In the genomic region with DNA sequence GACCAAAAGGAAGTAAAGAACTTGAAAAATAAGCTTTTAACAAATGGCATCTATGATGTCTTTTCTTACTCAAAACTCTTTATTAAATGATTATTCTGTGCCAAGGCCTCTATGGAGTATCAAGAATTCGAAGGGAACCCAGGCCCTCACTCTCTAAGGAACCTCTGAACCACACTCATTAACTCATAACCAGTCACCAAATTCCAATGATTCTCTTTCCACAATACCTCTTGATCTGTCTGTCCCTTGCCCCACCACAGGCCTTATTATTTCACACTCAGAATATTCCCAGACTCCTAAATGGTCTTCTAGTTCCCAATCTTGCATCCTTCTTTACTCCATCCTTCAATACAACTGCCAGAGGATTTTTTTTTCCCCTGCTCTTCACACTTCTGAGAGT, we compare ENCODE assay signal across 19 cellular contexts. TPM values are rescaled to one million over a fixed set of nuclear protein-coding genes. Genes with fewer than 3 reads are reported as not detected.
DNase-seq lines count a peak whose midpoint lies in the region; ATAC-seq and TF ChIP-seq lines count a peak whose summit lies in the region.
"Had no signal": no experiment of that assay in that cellular context is flagged by ENCODE, and none has a peak within 500 bp of the region (broad histone marks: within the 10 kb centered on the region; RNA-seq: fewer than 3 reads in every experiment).

No MANE protein-coding gene starts in this region.

- no peaks in the 10 kb centered on the region for H3K9me2 ChIP-seq in GM23248 (ENCODE audit: insufficient read depth)

- H4K20me1 ChIP-seq in GM23248 (ENCODE audit: insufficient read depth) = no peaks in the 10 kb centered on the region

- WGBS in GM23248 (ENCODE audit: low coverage in 1 of 2, low lambda C conversion rate in 2 of 2, missing lambda C conversion rate in 2 of 2), 2 experiments = 55 to 63% methylated on average over 1 of the region's 1 CpG

- H3K4me3 Mint-ChIP-seq in natural killer cell = no peak overlapping the region
- no peak overlapping the region for H3K4me3 Mint-ChIP-seq in natural killer cell treated with Interleukin-12 subunit alpha and Interleukin-12 subunit beta and Interleukin-15 and Interleukin-18, amount 100 ng/mL, for 72 hours
- no peak overlapping the region for H3K4me3 Mint-ChIP-seq in T-helper 2 cell treated with Interferon-gamma antibody and Interleukin-4, amounts not matched to agents 5 μg/mL and 100 μg/mL, for 36 hours

- H3K36me3 Mint-ChIP-seq in natural killer cell = peaks cover 45% of the 10 kb centered on the region
- H3K36me3 Mint-ChIP-seq in natural killer cell treated with Interleukin-12 subunit alpha and Interleukin-12 subunit beta and Interleukin-15 and Interleukin-18, amount 100 ng/mL, for 72 hours = peaks cover 11% of the 10 kb centered on the region
- peaks cover 52% of the 10 kb centered on the region for H3K36me3 Mint-ChIP-seq in T-helper 2 cell treated with Interferon-gamma antibody and Interleukin-4, amounts not matched to agents 5 μg/mL and 100 μg/mL, for 36 hours (ENCODE audit: low read depth)

- H3K4me1 ChIP-seq in GM23248 (ENCODE audit: insufficient read depth) = peaks cover 8% of the 10 kb centered on the region
- H3K4me1 ChIP-seq: BE2C had no signal

- no peak overlapping the region for H2AFZ ChIP-seq in GM23248

- H3K27ac Mint-ChIP-seq in natural killer cell = peak overlapping the region; percentile 5 to 26
- peak overlapping the region in 1 of 2 donors; percentile 22 for H3K27ac Mint-ChIP-seq in natural killer cell treated with Interleukin-12 subunit alpha and Interleukin-12 subunit beta and Interleukin-15 and Interleukin-18, amount 100 ng/mL, for 72 hours
- H3K27ac Mint-ChIP-seq in T-helper 2 cell treated with Interferon-gamma antibody and Interleukin-4, amounts not matched to agents 5 μg/mL and 100 μg/mL, for 36 hours = no peak overlapping the region

- H3F3A ChIP-seq in GM23248 (ENCODE audit: insufficient read depth) = peaks cover under 1% of the 10 kb centered on the region

- H3K4me1 Mint-ChIP-seq in natural killer cell = peaks cover 0 to 11% of the 10 kb centered on the region in 2 donors
- peaks cover 0 to 6% of the 10 kb centered on the region in 2 donors for H3K4me1 Mint-ChIP-seq in natural killer cell treated with Interleukin-12 subunit alpha and Interleukin-12 subunit beta and Interleukin-15 and Interleukin-18, amount 100 ng/mL, for 72 hours (ENCODE audit: low read depth in 2 of 2)
- H3K4me1 Mint-ChIP-seq in T-helper 2 cell treated with Interferon-gamma antibody and Interleukin-4, amounts not matched to agents 5 μg/mL and 100 μg/mL, for 36 hours (ENCODE audit: low read depth) = peaks cover 32% of the 10 kb centered on the region

- ATAC-seq in natural killer cell = no peak
- no peak for ATAC-seq in natural killer cell treated with Interleukin-12 subunit alpha and Interleukin-12 subunit beta and Interleukin-15 and Interleukin-18, amount 100 ng/mL, for 72 hours
- no peak for ATAC-seq in HG03469 (IDR thresholded peaks at IDR 0.05; ENCODE audit: unreplicated experiment)

- intact Hi-C loops in natural killer cell (cut with micrococcal nuclease) = no loop called here

- H3K27me3 ChIP-seq in GM23248 (replicated peaks; ENCODE audit: insufficient read depth) = no peaks in the 10 kb centered on the region
- H3K27me3 ChIP-seq: BE2C had no signal

- DNase-seq in natural killer cell (no peak), GM23248 (peak; percentile 10), astrocyte of the spinal cord (ENCODE audit: low read depth, low spot score) (peak; percentile 20), substantia nigra (lab: John Stamatoyannopoulos, UW) (no peak)
- DNase-seq in natural killer cell treated with Interleukin-12 subunit alpha and Interleukin-12 subunit beta and Interleukin-15 and Interleukin-18, amount 100 ng/mL, for 72 hours (ENCODE audit: low spot score) = no peak
- no peak for DNase-seq in T-helper 2 cell treated with Interferon-gamma antibody and Interleukin-4, amounts not matched to agents 5 μg/mL and 100 μg/mL, for 36 hours (ENCODE audit: low spot score)
- DNase-seq: BE2C, DMS79 treated with DMSO at 0.1 percent for 48 hours, H7, MV-4-11, NCI-H1417 treated with DMSO at 0.1 percent for 48 hours, NCI-H1930, NCI-H446, NCI-H69, OCI-M1, SHP77 treated with DMSO at 0.1 percent for 48 hours had no signal

- in situ Hi-C loops in GM23248 (cut with MboI) (no loop called here), astrocyte of the spinal cord (cut with HindIII; ENCODE audit: low sequenced_read_pairs) (no loop called here)

- no peak overlapping the region for H3K9ac ChIP-seq in GM23248

- no peaks in the 10 kb centered on the region for H3K9me3 ChIP-seq in GM23248 (ENCODE audit: low read depth)
- H3K9me3 ChIP-seq: BE2C had no signal

- H3K36me3 ChIP-seq in GM23248 (ENCODE audit: low read depth) = peaks cover 70% of the 10 kb centered on the region

- no peak for TF ChIP-seq CTCF in natural killer cell (IDR thresholded peaks at IDR 0.05)
- no peak for TF ChIP-seq CTCF in astrocyte of the spinal cord (IDR thresholded peaks at IDR 0.05; ENCODE audit: low read depth, low read length)

- H3K27me3 Mint-ChIP-seq in natural killer cell (ENCODE audit: low read depth in 2 of 2) = no peaks in the 10 kb centered on the region
- H3K27me3 Mint-ChIP-seq in natural killer cell treated with Interleukin-12 subunit alpha and Interleukin-12 subunit beta and Interleukin-15 and Interleukin-18, amount 100 ng/mL, for 72 hours = no peaks in the 10 kb centered on the region
- no peaks in the 10 kb centered on the region for H3K27me3 Mint-ChIP-seq in T-helper 2 cell treated with Interferon-gamma antibody and Interleukin-4, amounts not matched to agents 5 μg/mL and 100 μg/mL, for 36 hours (ENCODE audit: low read depth)

- H3K4me2 ChIP-seq in GM23248 (ENCODE audit: unreplicated experiment) = no peak overlapping the region

- no peaks in the 10 kb centered on the region for H3K79me2 ChIP-seq in GM23248 (ENCODE audit: insufficient read depth)

- H3K4me3 ChIP-seq in GM23248 = no peak overlapping the region
- H3K4me3 ChIP-seq in astrocyte of the spinal cord (ENCODE audit: low read depth, low read length) = no peak overlapping the region

- H3K27ac ChIP-seq in GM23248 (no peak overlapping the region), substantia nigra (ENCODE audit: low read depth, low read length, poor library complexity, severe bottlenecking) (no peak overlapping the region)
- H3K27ac ChIP-seq: HL-60 had no signal

- H3K9me3 Mint-ChIP-seq in natural killer cell = no peaks in the 10 kb centered on the region
- no peaks in the 10 kb centered on the region for H3K9me3 Mint-ChIP-seq in natural killer cell treated with Interleukin-12 subunit alpha and Interleukin-12 subunit beta and Interleukin-15 and Interleukin-18, amount 100 ng/mL, for 72 hours
- no peaks in the 10 kb centered on the region for H3K9me3 Mint-ChIP-seq in T-helper 2 cell treated with Interferon-gamma antibody and Interleukin-4, amounts not matched to agents 5 μg/mL and 100 μg/mL, for 36 hours

RNA-seq across cellular contexts. Expression of gene PCSK9, which starts 37.0 kb away (rescaled TPM):
- total RNA-seq in natural killer cell = not detected
- not detected for total RNA-seq in natural killer cell treated with Interleukin-12 subunit alpha and Interleukin-12 subunit beta and Interleukin-15 and Interleukin-18, amount 100 ng/mL, for 72 hours
- 0.11 and 0.25 TPM in 2 replicates for total RNA-seq in GM23248 (2014; rRNA removed; shearing (Covaris generic))
- polyA plus RNA-seq in GM23248 (2016; fragmentation: Nextera tagmentation; extraction: Ambion mirVana) = 0.16 TPM in 2 replicates
- total RNA-seq: RPMI7951 had no signal

Comparison
In these comparisons a context has a peak if more than half of its experiments do, and no peak if none do; other contexts are left out.
1. DNase-seq: peak in GM23248 (single experiment) and astrocyte of the spinal cord (single experiment); none in natural killer cell (single experiment), natural killer cell treated with Interleukin-12 subunit alpha and Interleukin-12 subunit beta and Interleukin-15 and Interleukin-18, amount 100 ng/mL, for 72 hours (single experiment), T-helper 2 cell treated with Interferon-gamma antibody and Interleukin-4, amounts not matched to agents 5 μg/mL and 100 μg/mL, for 36 hours (single experiment) and substantia nigra (0 of 49).